23 cellular contexts compared by ENCODE assay signal in the genomic region with DNA sequence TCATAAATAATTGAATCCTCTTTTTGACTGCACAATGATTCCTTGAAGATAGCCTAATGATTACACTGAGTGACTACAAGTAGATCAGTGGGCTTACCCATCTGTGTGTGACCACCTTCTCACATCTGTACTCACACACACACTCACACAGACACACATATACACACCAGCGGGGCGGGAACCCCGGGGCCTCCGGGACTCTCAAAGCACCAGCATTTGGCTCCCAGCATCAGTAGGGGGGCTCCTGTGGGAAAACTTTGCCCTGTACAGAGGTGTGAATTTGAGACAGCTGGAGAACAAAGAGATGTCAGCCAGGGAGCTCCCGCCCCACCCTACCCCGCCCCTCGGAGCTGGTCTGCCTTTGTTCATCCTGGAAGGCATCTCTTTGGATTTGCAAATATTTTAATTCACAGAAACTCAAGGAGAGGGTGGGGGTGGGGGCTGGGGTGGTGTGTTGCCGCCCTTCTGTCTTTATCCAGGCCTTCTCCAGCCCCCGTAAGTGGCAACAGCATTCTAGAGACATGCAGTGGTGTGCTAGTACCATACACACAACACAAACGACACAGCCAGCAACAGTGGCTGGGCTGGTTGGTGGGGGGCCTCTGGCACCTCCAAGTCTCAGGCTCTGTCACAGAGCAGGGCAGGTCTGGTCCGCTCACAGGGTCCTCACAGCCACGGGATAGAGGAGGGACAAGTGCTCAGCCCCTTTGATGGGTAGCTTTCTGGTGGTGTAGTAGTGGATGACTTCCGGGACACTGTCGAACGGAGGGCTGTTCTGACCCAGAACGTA.
"Had no signal": no experiment of that assay in that cellular context is flagged by ENCODE, and none has a peak within 500 bp of the region (broad histone marks: within the 10 kb centered on the region; RNA-seq: fewer than 3 reads in every experiment).

No MANE protein-coding gene starts in this region.

- H3K4me3 ChIP-seq: adrenal gland, ascending aorta, gastroesophageal sphincter, heart left ventricle, lower lobe of right lung, prostate gland, thoracic aorta, vagina had no signal

- H3K36me3 ChIP-seq: adrenal gland, prostate gland, vagina had no signal

- H3K4me3 Mint-ChIP-seq: activated naive CD8-positive, alpha-beta T cell; naive B cell; T-helper 2 cell treated with Interferon-gamma antibody and Interleukin-4, amounts not matched to agents 5 μg/mL and 100 μg/mL, for 36 hours; type B pancreatic cell had no signal

- H3K27ac ChIP-seq: adrenal gland, ascending aorta, epithelial cell of prostate, gastroesophageal sphincter, heart left ventricle, lower lobe of right lung, prostate gland, thoracic aorta, vagina, WERI-Rb-1 had no signal

- H3K36me3 Mint-ChIP-seq: activated naive CD8-positive, alpha-beta T cell; naive B cell; type B pancreatic cell had no signal

- DNase-seq: activated CD4-positive, alpha-beta T cell treated with anti-CD3 and anti-CD28 coated beads for 1 hour; activated naive CD4-positive, alpha-beta T cell; activated T-cell treated with anti-CD3 and anti-CD28 coated beads, Interleukin-2, amount 50 U/mL, for 1 hour; adrenal gland; cerebellar nuclear complex; cortex of kidney; heart left ventricle; lower lobe of right lung; mesendoderm; naive B cell; stimulated activated CD4-positive, alpha-beta T cell treated with anti-CD3 and anti-CD28 coated beads, Interleukin-4, amount 100 ng/mL, for 24 hours; stimulated activated naive CD4-positive, alpha-beta T cell treated with Interleukin-2 at 50 U/mL for 16 hours; WERI-Rb-1 had no signal

- H3K27me3 ChIP-seq: adrenal gland, ascending aorta, gastroesophageal sphincter, heart left ventricle, vagina had no signal

- H3K9me3 Mint-ChIP-seq: naive B cell; neural crest cell; T-helper 2 cell treated with Interferon-gamma antibody and Interleukin-4, amounts not matched to agents 5 μg/mL and 100 μg/mL, for 36 hours; type B pancreatic cell had no signal

- H3K27ac Mint-ChIP-seq: activated naive CD8-positive, alpha-beta T cell; T-helper 2 cell treated with Interferon-gamma antibody and Interleukin-4, amounts not matched to agents 5 μg/mL and 100 μg/mL, for 36 hours had no signal

- H3K9me3 ChIP-seq: adrenal gland, ascending aorta, gastroesophageal sphincter, heart left ventricle, lower lobe of right lung, prostate gland, thoracic aorta, vagina had no signal

- H3K4me1 Mint-ChIP-seq: naive B cell had no signal

- H3K27me3 Mint-ChIP-seq: activated naive CD8-positive, alpha-beta T cell; type B pancreatic cell had no signal
